29 cellular contexts compared by ENCODE assay signal in the genomic region with DNA sequence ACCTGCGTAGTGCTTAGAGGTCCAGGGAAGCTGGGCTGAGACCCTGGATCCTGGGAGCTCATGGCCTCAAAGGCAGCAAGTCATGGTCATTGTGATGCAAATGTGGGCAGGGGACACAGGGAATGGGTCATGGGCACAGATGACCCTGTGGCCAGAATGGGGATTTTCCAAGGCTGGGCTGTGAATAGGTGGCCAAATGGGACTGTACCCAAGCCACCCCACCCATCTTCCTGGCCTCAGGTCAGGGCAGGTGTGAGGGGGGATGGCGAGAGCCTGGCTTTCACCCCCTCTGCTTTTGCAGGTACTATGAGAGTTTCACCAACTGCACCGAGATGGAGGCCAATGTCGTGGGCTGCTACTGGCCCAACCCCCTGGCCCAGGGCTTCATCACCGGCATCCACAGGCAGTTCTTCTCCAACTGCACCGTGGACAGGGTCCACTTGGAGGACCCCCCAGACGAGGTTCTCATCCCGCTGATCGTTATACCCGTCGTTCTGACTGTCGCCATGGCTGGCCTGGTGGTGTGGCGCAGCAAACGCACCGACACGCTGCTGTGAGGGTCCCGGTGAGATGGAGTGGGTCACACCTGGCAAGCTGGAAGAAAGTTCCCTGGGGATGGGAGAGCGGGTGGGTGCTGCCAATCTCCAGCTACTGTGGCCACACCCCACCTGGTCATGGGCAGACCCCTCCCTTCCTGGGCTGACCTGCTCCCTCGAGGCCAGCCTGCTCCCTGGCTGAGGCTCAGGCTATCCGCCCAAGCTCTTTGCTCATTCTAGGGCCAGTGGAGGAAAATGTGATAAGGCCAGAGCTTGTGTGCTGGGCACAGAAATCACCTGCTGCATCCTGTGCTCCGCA. TPM values are rescaled to one million over a fixed set of nuclear protein-coding genes. Genes with fewer than 3 reads are reported as not detected.
DNase-seq lines count a peak whose midpoint lies in the region; ATAC-seq, FAIRE-seq and TF ChIP-seq lines count a peak whose summit lies in the region.
"Had no signal": no experiment of that assay in that cellular context is flagged by ENCODE, and none has a peak within 500 bp of the region (broad histone marks: within the 10 kb centered on the region; RNA-seq: fewer than 3 reads in every experiment).

No MANE protein-coding gene starts in this region.

- peaks cover 8% of the 10 kb centered on the region for H3K27me3 Mint-ChIP-seq in activated CD4-positive, alpha-beta T cell treated with anti-CD3 and anti-CD28 coated beads for 36 hours
- peaks cover 8% of the 10 kb centered on the region for H3K27me3 Mint-ChIP-seq in activated CD4-positive, alpha-beta T cell treated with anti-CD3 and anti-CD28 coated beads, Interleukin-2, amount 10 ng/mL, durations not matched to agents 24 days and 14 days
- H3K27me3 Mint-ChIP-seq: CD4-positive, CD25-positive, alpha-beta regulatory T cell had no signal

- no peak overlapping the region for H3K4me3 ChIP-seq in H7 (ENCODE audit: insufficient read depth, low read depth, low read length)
- no peak overlapping the region for H3K4me3 ChIP-seq in kidney (ENCODE audit: low read length in 2 of 2)
- H3K4me3 ChIP-seq in spleen, result no peak overlapping the region
- H3K4me3 ChIP-seq: cardiac muscle cell, pancreas had no signal

- H3K9me3 Mint-ChIP-seq in activated CD4-positive, alpha-beta T cell treated with anti-CD3 and anti-CD28 coated beads for 36 hours (ENCODE audit: low read depth), result no peaks in the 10 kb centered on the region
- no peaks in the 10 kb centered on the region for H3K9me3 Mint-ChIP-seq in activated CD4-positive, alpha-beta T cell treated with anti-CD3 and anti-CD28 coated beads, Interleukin-2, amount 10 ng/mL, durations not matched to agents 24 days and 14 days
- H3K9me3 Mint-ChIP-seq: activated T-cell treated with anti-CD3 and anti-CD28 coated beads, Interleukin-2, amount 50 U/mL, for 24 hours; immature natural killer cell; naive thymus-derived CD8-positive, alpha-beta T cell; stimulated activated naive B cell treated with anti-CD40 and anti-IgM and Interleukin-4, amounts not matched to agents 10 μg/mL and 1 μg/mL and 100 μg/mL, for 72 hours had no signal

- H3K27me3 ChIP-seq in H7 (ENCODE audit: control insufficient read depth, insufficient read depth, low read length) (no peaks in the 10 kb centered on the region), spleen (replicated peaks in 1 of 7) (peaks cover 0 to 15% (median 0%) of the 10 kb centered on the region in 7 donors)
- H3K27me3 ChIP-seq: cardiac muscle cell, pancreas had no signal

- no peak overlapping the region for H3K4me3 Mint-ChIP-seq in activated CD4-positive, alpha-beta T cell treated with anti-CD3 and anti-CD28 coated beads for 36 hours
- no peak overlapping the region for H3K4me3 Mint-ChIP-seq in activated CD4-positive, alpha-beta T cell treated with anti-CD3 and anti-CD28 coated beads, Interleukin-2, amount 10 ng/mL, durations not matched to agents 24 days and 14 days
- H3K4me3 Mint-ChIP-seq: activated CD8-positive, alpha-beta T cell treated with anti-CD3 and anti-CD28 coated beads, Interleukin-2, amount 10 ng/mL, durations not matched to agents 7 days and 5 days; activated T-cell treated with anti-CD3 and anti-CD28 coated beads, Interleukin-2, amount 50 U/mL, for 24 hours; CD4-positive, CD25-positive, alpha-beta regulatory T cell; immature natural killer cell; naive thymus-derived CD8-positive, alpha-beta T cell; stimulated activated naive B cell treated with anti-CD40 and anti-IgM and Interleukin-4, amounts not matched to agents 10 μg/mL and 1 μg/mL and 100 μg/mL, for 72 hours had no signal

- intact Hi-C loops in activated CD4-positive, alpha-beta T cell treated with anti-CD3 and anti-CD28 coated beads for 36 hours (cut with DNase I, micrococcal nuclease), result no loop called here
- intact Hi-C loops in activated CD4-positive, alpha-beta T cell treated with anti-CD3 and anti-CD28 coated beads, Interleukin-2, amount 10 ng/mL, durations not matched to agents 24 days and 14 days (cut with micrococcal nuclease), result no loop called here
- intact Hi-C loops in kidney (cut with DNase I) (no loop called here), spleen (cut with DNase I; ENCODE audit: low total_unique reads) (no loop called here)

- POLR2A ChIA-PET in activated CD4-positive, alpha-beta T cell treated with anti-CD3 and anti-CD28 coated beads for 36 hours (lab: Charles Lee), result no interaction called here

- no peak for TF ChIP-seq CTCF in kidney (IDR thresholded peaks at IDR 0.05; ENCODE audit: borderline replicate concordance, extremely low read depth, insufficient read depth)
- TF ChIP-seq CTCF in spleen (IDR thresholded peaks at IDR 0.05 in 8 of 11, conservative IDR thresholded peaks at IDR 0.05 in 3 of 11), result no peak

- DNase-seq in activated CD4-positive, alpha-beta T cell treated with anti-CD3 and anti-CD28 coated beads for 36 hours, result peak; percentile 2
- DNase-seq in activated CD4-positive, alpha-beta T cell treated with anti-CD3 and anti-CD28 coated beads, Interleukin-2, amount 10 ng/mL, durations not matched to agents 24 days and 14 days, result no peak
- DNase-seq in H7 (peak; percentile 45), kidney (peak; percentile 60), spleen (peak; percentile 55), T1000 (lab: John Stamatoyannopoulos, UW) (no peak)
- DNase-seq: 8988T; activated CD8-positive, alpha-beta T cell treated with anti-CD3 and anti-CD28 coated beads, Interleukin-2, amount 10 ng/mL, durations not matched to agents 7 days and 5 days; activated naive CD4-positive, alpha-beta T cell treated with Interleukin-2 at 50 U/mL for 16 hours; CD4-positive, CD25-positive, alpha-beta regulatory T cell; immature natural killer cell; left ventricle myocardium superior; midbrain; NCI-H446 treated with DMSO at 0.1 percent for 48 hours; pancreas; stimulated activated CD4-positive, alpha-beta T cell treated with anti-CD3 and anti-CD28 coated beads, Interleukin-4, amount 100 ng/mL, for 4 hours; stimulated activated naive B cell treated with anti-CD40 and anti-IgM and Interleukin-4, amounts not matched to agents 10 μg/mL and 1 μg/mL and 100 μg/mL, for 72 hours; T-helper 1 cell had no signal

- H3K27ac Mint-ChIP-seq in activated CD4-positive, alpha-beta T cell treated with anti-CD3 and anti-CD28 coated beads for 36 hours, result no peak overlapping the region
- H3K27ac Mint-ChIP-seq in activated CD4-positive, alpha-beta T cell treated with anti-CD3 and anti-CD28 coated beads, Interleukin-2, amount 10 ng/mL, durations not matched to agents 24 days and 14 days, result no peak overlapping the region
- H3K27ac Mint-ChIP-seq: activated T-cell treated with anti-CD3 and anti-CD28 coated beads, Interleukin-2, amount 50 U/mL, for 24 hours; CD4-positive, CD25-positive, alpha-beta regulatory T cell; immature natural killer cell; naive thymus-derived CD8-positive, alpha-beta T cell; stimulated activated naive B cell treated with anti-CD40 and anti-IgM and Interleukin-4, amounts not matched to agents 10 μg/mL and 1 μg/mL and 100 μg/mL, for 72 hours had no signal

- H3K27ac ChIP-seq in kidney (ENCODE audit: low read depth in 2 of 2, low read length in 2 of 2), result no peak overlapping the region
- no peak overlapping the region for H3K27ac ChIP-seq in spleen
- H3K27ac ChIP-seq: cardiac muscle cell, pancreas, RWPE1 had no signal

- H3K36me3 ChIP-seq in H7 (replicated peaks; ENCODE audit: control insufficient read depth, insufficient read depth, low read length) (no peaks in the 10 kb centered on the region), kidney (ENCODE audit: control insufficient read depth in 1 of 2, insufficient read depth in 2 of 2, low read length in 2 of 2) (no peaks in the 10 kb centered on the region), spleen (no peaks in the 10 kb centered on the region)
- H3K36me3 ChIP-seq: cardiac muscle cell, pancreas had no signal

- no peak overlapping the region for H3K9ac ChIP-seq in kidney (ENCODE audit: low read length in 2 of 2)

- no peaks in the 10 kb centered on the region for H3K9me3 ChIP-seq in kidney (ENCODE audit: control insufficient read depth in 1 of 2, low read length in 2 of 2)
- H3K9me3 ChIP-seq in spleen, result no peaks in the 10 kb centered on the region
- H3K9me3 ChIP-seq: pancreas had no signal

- FAIRE-seq in kidney (lab: Jason Lieb, UNC), result no peak
- FAIRE-seq: D721Med, endometrium, frontal cortex, GM18507, pancreas had no signal

- H3K4me1 ChIP-seq in kidney (ENCODE audit: control insufficient read depth in 1 of 2, insufficient read depth in 1 of 2, low read depth in 1 of 2, low read length in 2 of 2), result no peaks in the 10 kb centered on the region
- H3K4me1 ChIP-seq in spleen, result no peaks in the 10 kb centered on the region
- H3K4me1 ChIP-seq: pancreas had no signal

- 87 to 92% (median 90%) methylated on average over 17 to 21 of the region's 21 CpGs for WGBS in spleen, 5 donors

- no peak for TF ChIP-seq POLR2A in spleen (IDR thresholded peaks at IDR 0.05)

- H3K4me1 Mint-ChIP-seq in activated CD4-positive, alpha-beta T cell treated with anti-CD3 and anti-CD28 coated beads for 36 hours, result no peaks in the 10 kb centered on the region
- H3K4me1 Mint-ChIP-seq in activated CD4-positive, alpha-beta T cell treated with anti-CD3 and anti-CD28 coated beads, Interleukin-2, amount 10 ng/mL, durations not matched to agents 24 days and 14 days, result no peaks in the 10 kb centered on the region
- H3K4me1 Mint-ChIP-seq: CD4-positive, CD25-positive, alpha-beta regulatory T cell; immature natural killer cell; naive thymus-derived CD8-positive, alpha-beta T cell; stimulated activated naive B cell treated with anti-CD40 and anti-IgM and Interleukin-4, amounts not matched to agents 10 μg/mL and 1 μg/mL and 100 μg/mL, for 72 hours had no signal

- H3K36me3 Mint-ChIP-seq in activated CD4-positive, alpha-beta T cell treated with anti-CD3 and anti-CD28 coated beads for 36 hours (ENCODE audit: low read depth), result no peaks in the 10 kb centered on the region
- no peaks in the 10 kb centered on the region for H3K36me3 Mint-ChIP-seq in activated CD4-positive, alpha-beta T cell treated with anti-CD3 and anti-CD28 coated beads, Interleukin-2, amount 10 ng/mL, durations not matched to agents 24 days and 14 days (ENCODE audit: low read depth)
- H3K36me3 Mint-ChIP-seq: CD4-positive, CD25-positive, alpha-beta regulatory T cell; immature natural killer cell; naive thymus-derived CD8-positive, alpha-beta T cell; stimulated activated naive B cell treated with anti-CD40 and anti-IgM and Interleukin-4, amounts not matched to agents 10 μg/mL and 1 μg/mL and 100 μg/mL, for 72 hours had no signal

- CTCF ChIA-PET in activated CD4-positive, alpha-beta T cell treated with anti-CD3 and anti-CD28 coated beads for 36 hours (lab: Charles Lee), result interaction anchor here (1.2 kb wide), 1 partner anchor 25 kb away, joined by 3 read pairs; no protein-coding TSS in a partner anchor

- ATAC-seq in activated CD4-positive, alpha-beta T cell treated with anti-CD3 and anti-CD28 coated beads for 36 hours, result no peak
- ATAC-seq in GM19351 (IDR thresholded peaks at IDR 0.05; ENCODE audit: unreplicated experiment), result no peak
- ATAC-seq in GM21360 (IDR thresholded peaks at IDR 0.05; ENCODE audit: unreplicated experiment), result no peak
- ATAC-seq: activated CD8-positive, alpha-beta T cell treated with anti-CD3 and anti-CD28 coated beads, Interleukin-2, amount 10 ng/mL, durations not matched to agents 7 days and 5 days; left ventricle myocardium superior; naive thymus-derived CD8-positive, alpha-beta T cell; pancreas; stimulated activated naive B cell treated with anti-CD40 and anti-IgM and Interleukin-4, amounts not matched to agents 10 μg/mL and 1 μg/mL and 100 μg/mL, for 72 hours had no signal

RNA-seq across cellular contexts. Expression of a gene that starts 25.5 kb away (rescaled TPM):
- not detected for total RNA-seq in activated CD4-positive, alpha-beta T cell treated with anti-CD3 and anti-CD28 coated beads for 36 hours
- total RNA-seq in activated CD4-positive, alpha-beta T cell treated with anti-CD3 and anti-CD28 coated beads, Interleukin-2, amount 10 ng/mL, durations not matched to agents 24 days and 14 days, result not detected in 2 replicates
- total RNA-seq in H7 (2014; rRNA removed; shearing (Covaris generic)), result 0.11 and 0.31 TPM in 2 replicates
- total RNA-seq in kidney, result 82.6 TPM
- 168 TPM for polyA plus RNA-seq in kidney (ENCODE audit: insufficient read depth, low read depth, low replicate concordance)
- total RNA-seq in spleen, result 10 to 100 TPM in 5 of 7 donors, 1 to 10 TPM in 2; 6.3 to 27.8 (median 11.8) TPM
- 10 to 100 TPM; 14.2 to 21.6 (median 18.9) TPM for polyA plus RNA-seq in spleen
- total RNA-seq: activated CD8-positive, alpha-beta T cell treated with anti-CD3 and anti-CD28 coated beads, Interleukin-2, amount 10 ng/mL, durations not matched to agents 7 days and 5 days; cardiac muscle cell; CD4-positive, CD25-positive, alpha-beta regulatory T cell; LHCN-M2; naive thymus-derived CD8-positive, alpha-beta T cell had no signal
- polyA plus RNA-seq: cardiac muscle cell; CD4-positive, CD25-positive, alpha-beta regulatory T cell; immature natural killer cell; naive thymus-derived CD8-positive, alpha-beta T cell had no signal

Comparison
In these comparisons a context has a peak if more than half of its experiments do, and no peak if none do; other contexts are left out.
1. DNase-seq: peak in activated CD4-positive, alpha-beta T cell treated with anti-CD3 and anti-CD28 coated beads for 36 hours (single experiment), H7 (single experiment), kidney (single experiment) and spleen (single experiment); none in activated CD4-positive, alpha-beta T cell treated with anti-CD3 and anti-CD28 coated beads, Interleukin-2, amount 10 ng/mL, durations not matched to agents 24 days and 14 days (single experiment) and T1000 (single experiment).